In the genomic region with DNA sequence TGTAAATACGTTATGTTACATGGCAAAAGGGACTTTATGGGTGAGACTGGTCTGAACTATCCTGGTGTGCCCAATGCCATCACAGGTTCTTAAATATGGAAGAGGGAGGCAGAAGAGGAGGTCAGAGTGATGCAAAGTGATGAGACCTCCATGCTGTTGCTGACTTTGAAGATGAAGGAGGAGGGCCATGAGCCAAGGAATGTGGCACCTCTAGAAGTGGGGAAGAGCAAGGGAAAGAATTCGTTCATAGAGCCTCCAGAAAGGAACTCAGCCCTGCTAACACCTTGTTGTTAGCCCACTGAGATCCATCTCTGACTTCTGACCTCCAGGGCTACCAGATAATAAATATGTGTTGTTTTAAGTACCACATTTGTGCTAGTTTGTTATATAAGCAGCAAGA, we compare ENCODE assay signal across 37 cellular contexts.
DNase-seq lines count a peak whose midpoint lies in the region; ATAC-seq, FAIRE-seq and TF ChIP-seq lines count a peak whose summit lies in the region.
"Had no signal": no experiment of that assay in that cellular context is flagged by ENCODE, and none has a peak within 500 bp of the region (broad histone marks: within the 10 kb centered on the region; RNA-seq: fewer than 3 reads in every experiment).

No MANE protein-coding gene starts in this region.

- H3K4ac ChIP-seq in H1 (replicated peaks; ENCODE audit: insufficient read length, low read depth, low read length): no peak overlapping the region
- no peak overlapping the region for H3K4ac ChIP-seq in mesendoderm (ENCODE audit: low read depth, low read length)
- no peak overlapping the region for H3K4ac ChIP-seq in trophoblast cell (ENCODE audit: low read depth, low read length)

- H3K79me1 ChIP-seq in H1 (ENCODE audit: low read depth, low read length) (no peaks in the 10 kb centered on the region), mesendoderm (ENCODE audit: low read length) (no peaks in the 10 kb centered on the region), trophoblast cell (ENCODE audit: low read length) (no peaks in the 10 kb centered on the region)

- 89% methylated on average over 2 of the region's 2 CpGs; no CpG with 5 or more reads in 1 of the 2 experiments for WGBS in H1 (ENCODE audit: extremely low coverage in 1 of 2, insufficient coverage in 1 of 2, insufficient read length in 1 of 2, insufficient replicate concordance in 2 of 2, low coverage in 1 of 2, low lambda C conversion rate in 2 of 2, missing lambda C conversion rate in 1 of 2), 2 experiments
- WGBS in endodermal cell (ENCODE audit: insufficient coverage in 1 of 2, insufficient read length in 1 of 2), 2 experiments: 72 to 78% methylated on average over 2 of the region's 2 CpGs
- WGBS in esophagus muscularis mucosa: 69% methylated on average over 2 of the region's 2 CpGs
- WGBS in mesendoderm (ENCODE audit: extremely low coverage, insufficient coverage, low lambda C conversion rate): no CpG with 5 or more reads among the region's 2 CpGs
- WGBS in trophoblast cell (ENCODE audit: extremely low coverage, insufficient coverage, insufficient read length): no CpG with 5 or more reads among the region's 2 CpGs

- H2BK5ac ChIP-seq in H1 (ENCODE audit: low read depth, low read length) (no peak overlapping the region), mesendoderm (ENCODE audit: low read length) (no peak overlapping the region), trophoblast cell (ENCODE audit: low read depth, low read length, poor library complexity) (no peak overlapping the region)

- no peak overlapping the region for H4K12ac ChIP-seq in trophoblast cell (ENCODE audit: low read depth, low read length)

- no peak overlapping the region for H3K4me3 ChIP-seq in H1 (ENCODE audit: extremely low read depth in 1 of 4, insufficient read depth in 2 of 4, low read depth in 3 of 4, low read length in 4 of 4)
- H3K4me3 ChIP-seq in endodermal cell (ENCODE audit: low read length): no peak overlapping the region
- H3K4me3 ChIP-seq in esophagus muscularis mucosa: no peak overlapping the region
- no peak overlapping the region for H3K4me3 ChIP-seq in mesendoderm (ENCODE audit: low read length)
- no peak overlapping the region for H3K4me3 ChIP-seq in trophoblast cell (ENCODE audit: low read depth, low read length)
- no peak overlapping the region for H3K4me3 ChIP-seq in upper lobe of right lung
- H3K4me3 ChIP-seq: A549; BLaER1; BLaER1 treated with 17β-estradiol and CSF1 and Interleukin-3, amounts not matched to agents 10 nM and 100 nM had no signal

- H4K91ac ChIP-seq in H1 (replicated peaks; ENCODE audit: insufficient read length, low read length) (no peak overlapping the region), trophoblast cell (ENCODE audit: low read depth, low read length) (no peak overlapping the region)

- TF ChIP-seq RAD21 in H1 (IDR thresholded peaks at IDR 0.05 in 1 of 2, conservative IDR thresholded peaks at IDR 0.05 in 1 of 2; ENCODE audit: low read depth in 2 of 2, low read length in 2 of 2): no peak

- H3K36me3 Mint-ChIP-seq in endodermal cell (ENCODE audit: low read depth): no peaks in the 10 kb centered on the region
- H3K36me3 Mint-ChIP-seq: CD14-positive monocyte; CD4-positive, alpha-beta memory T cell; CD4-positive, CD25-positive, alpha-beta regulatory T cell; CD8-positive, alpha-beta memory T cell; CD8-positive, alpha-beta T cell had no signal

- H2AFZ ChIP-seq in H1 (ENCODE audit: low read length) (no peak overlapping the region), trophoblast cell (ENCODE audit: insufficient read depth, low read length, poor library complexity) (no peak overlapping the region)

- H3K27ac ChIP-seq in H1 (ENCODE audit: low read depth, low read length) (no peak overlapping the region), endodermal cell (ENCODE audit: low read depth, low read length) (no peak overlapping the region), esophagus muscularis mucosa (replicated peaks in 1 of 4) (no peak overlapping the region), mesendoderm (ENCODE audit: low read depth, low read length) (no peak overlapping the region), trophoblast cell (ENCODE audit: low read depth, low read length) (no peak overlapping the region), upper lobe of right lung (no peak overlapping the region)
- H3K27ac ChIP-seq: 22Rv1; A549; BLaER1; BLaER1 treated with 17β-estradiol and CSF1 and Interleukin-3, amounts not matched to agents 10 nM and 100 nM; C4-2B had no signal

- H3K36me3 ChIP-seq in H1 (ENCODE audit: control insufficient read depth in 2 of 4, insufficient read depth in 4 of 4, low read length in 3 of 4) (no peaks in the 10 kb centered on the region), endodermal cell (ENCODE audit: control insufficient read depth, insufficient read depth, low read length) (no peaks in the 10 kb centered on the region), esophagus muscularis mucosa (no peaks in the 10 kb centered on the region), mesendoderm (ENCODE audit: control insufficient read depth, insufficient read depth, low read length) (no peaks in the 10 kb centered on the region), trophoblast cell (ENCODE audit: control insufficient read depth in 1 of 2, insufficient read depth in 2 of 2, low read length in 2 of 2) (no peaks in the 10 kb centered on the region), upper lobe of right lung (no peaks in the 10 kb centered on the region)
- H3K36me3 ChIP-seq: BE2C; BLaER1; BLaER1 treated with 17β-estradiol and CSF1 and Interleukin-3, amounts not matched to agents 10 nM and 100 nM had no signal

- H3K79me2 ChIP-seq in H1 (ENCODE audit: control insufficient read depth in 1 of 2, insufficient read depth in 2 of 2, low read length in 2 of 2): no peaks in the 10 kb centered on the region
- no peaks in the 10 kb centered on the region for H3K79me2 ChIP-seq in mesendoderm (ENCODE audit: control insufficient read depth, insufficient read depth, low read length)
- H3K79me2 ChIP-seq in trophoblast cell (ENCODE audit: control insufficient read depth, insufficient read depth, low read length, poor library complexity): no peaks in the 10 kb centered on the region

- H3K18ac ChIP-seq in H1 (ENCODE audit: extremely low read depth, low read length) (no peak overlapping the region), mesendoderm (ENCODE audit: low read length) (no peak overlapping the region), trophoblast cell (ENCODE audit: low read length) (no peak overlapping the region)

- H2BK20ac ChIP-seq in H1 (ENCODE audit: low read length): no peak overlapping the region

- DNase-seq in H1 (ENCODE audit: low read depth in 1 of 2, low spot score in 2 of 2): no peak
- peak; percentile 69 for DNase-seq in endodermal cell
- DNase-seq in esophagus muscularis mucosa (ENCODE audit: extremely low spot score): peak; percentile 64
- peak; percentile 56 for DNase-seq in mesendoderm
- DNase-seq in NOMO-1 treated with DMSO at 0.1 percent for 48 hours (lab: John Stamatoyannopoulos, UW; ENCODE audit: unreplicated experiment): no peak
- DNase-seq in trophoblast cell: no peak
- DNase-seq in upper lobe of right lung: no peak
- DNase-seq in activated naive CD4-positive, alpha-beta T cell treated with anti-CD3 and anti-CD28 coated beads, Interleukin-2, amount 50 U/mL, for 16 hours: no peak
- DNase-seq: 8988T; ACHN; AML-193; BE2C; C1 segment of cervical spinal cord; Caco-2; Calu3; CD4-positive, alpha-beta memory T cell; CD4-positive, alpha-beta T cell; CD4-positive, CD25-positive, alpha-beta regulatory T cell; CD8-positive, alpha-beta memory T cell; CD8-positive, alpha-beta T cell; COR-L47; DMS 273 treated with DMSO at 0.1 percent for 48 hours; DMS153; DMS53; DMS79; DMS79 treated with DMSO at 0.1 percent for 48 hours; DND-41; EL had no signal

- ATAC-seq in upper lobe of right lung: no peak
- ATAC-seq: A549; CD8-positive, alpha-beta T cell had no signal

- no peak overlapping the region for H2BK15ac ChIP-seq in H1 (ENCODE audit: low read length)
- no peak overlapping the region for H2BK15ac ChIP-seq in mesendoderm (replicated peaks; ENCODE audit: low read depth)

- peaks cover 11% of the 10 kb centered on the region for H3K9me3 Mint-ChIP-seq in endodermal cell
- H3K9me3 Mint-ChIP-seq: CD8-positive, alpha-beta T cell had no signal

- H3K9me3 ChIP-seq in H1 (ENCODE audit: insufficient read depth in 2 of 2, low read depth in 1 of 2, low read length in 1 of 2) (no peaks in the 10 kb centered on the region), endodermal cell (ENCODE audit: control insufficient read depth, low read length) (peaks cover 1% of the 10 kb centered on the region), esophagus muscularis mucosa (no peaks in the 10 kb centered on the region), trophoblast cell (ENCODE audit: insufficient read depth, low read depth, low read length) (no peaks in the 10 kb centered on the region), upper lobe of right lung (no peaks in the 10 kb centered on the region)
- H3K9me3 ChIP-seq: A549; BE2C; BLaER1; BLaER1 treated with 17β-estradiol and CSF1 and Interleukin-3, amounts not matched to agents 10 nM and 100 nM; Caco-2 had no signal

- FAIRE-seq in H1 (lab: Jason Lieb, UNC): no peak
- FAIRE-seq: A204.1, A549, D721Med had no signal

- no peaks in the 10 kb centered on the region for H4K20me1 ChIP-seq in H1 (replicated peaks in 1 of 2; ENCODE audit: control insufficient read depth in 1 of 2, insufficient read depth in 2 of 2, low read length in 2 of 2)
- H4K20me1 ChIP-seq: BLaER1; BLaER1 treated with 17β-estradiol and CSF1 and Interleukin-3, amounts not matched to agents 10 nM and 100 nM had no signal

- H2BK120ac ChIP-seq in H1 (replicated peaks; ENCODE audit: low read depth, low read length): no peak overlapping the region
- no peak overlapping the region for H2BK120ac ChIP-seq in mesendoderm (ENCODE audit: low read depth, low read length)
- no peak overlapping the region for H2BK120ac ChIP-seq in trophoblast cell (ENCODE audit: insufficient read depth, low read length, poor library complexity)

- H4K5ac ChIP-seq in H1 (ENCODE audit: insufficient read length, low read depth, low read length): no peak overlapping the region
- no peak overlapping the region for H4K5ac ChIP-seq in mesendoderm (ENCODE audit: low read length)

- no peak overlapping the region for H4K8ac ChIP-seq in H1 (ENCODE audit: extremely low read depth, insufficient read depth, low read length)
- H4K8ac ChIP-seq in mesendoderm (ENCODE audit: low read depth, low read length): no peak overlapping the region
- H4K8ac ChIP-seq in trophoblast cell (ENCODE audit: low read depth, low read length): no peak overlapping the region

- H3K56ac ChIP-seq in H1 (replicated peaks; ENCODE audit: insufficient read length, low read depth, low read length): no peak overlapping the region
- H3K56ac ChIP-seq in mesendoderm (ENCODE audit: low read length): no peak overlapping the region

- no peaks in the 10 kb centered on the region for H3K23me2 ChIP-seq in H1 (ENCODE audit: low read depth, low read length)

- TF ChIP-seq POLR2A in H1 (IDR thresholded peaks at IDR 0.05; ENCODE audit: control extremely low read depth in 1 of 2, low read depth in 2 of 2, low read length in 2 of 2) (no peak), esophagus muscularis mucosa (IDR thresholded peaks at IDR 0.05; ENCODE audit: low read depth) (no peak)

- no peak overlapping the region for H3K27ac Mint-ChIP-seq in endodermal cell
- H3K27ac Mint-ChIP-seq: B cell; CD14-positive monocyte; CD4-positive, alpha-beta memory T cell; CD4-positive, alpha-beta T cell; CD4-positive, CD25-positive, alpha-beta regulatory T cell; CD8-positive, alpha-beta memory T cell; CD8-positive, alpha-beta T cell had no signal

- no peak overlapping the region for H3K9ac ChIP-seq in H1 (replicated peaks in 1 of 4; ENCODE audit: extremely low read depth in 1 of 4, low read depth in 3 of 4, low read length in 3 of 4)
- no peak overlapping the region for H3K9ac ChIP-seq in endodermal cell (ENCODE audit: extremely low read depth, low read length, poor library complexity, severe bottlenecking)
- no peak overlapping the region for H3K9ac ChIP-seq in mesendoderm (ENCODE audit: low read length)
- no peak overlapping the region for H3K9ac ChIP-seq in trophoblast cell (ENCODE audit: low read length)
- H3K9ac ChIP-seq: BLaER1; BLaER1 treated with 17β-estradiol and CSF1 and Interleukin-3, amounts not matched to agents 10 nM and 100 nM had no signal

- intact Hi-C loops in esophagus muscularis mucosa (cut with DNase I) (no loop called here), upper lobe of right lung (cut with DNase I) (no loop called here)

- H3K27me3 Mint-ChIP-seq in endodermal cell (ENCODE audit: insufficient read depth): peaks cover 39% of the 10 kb centered on the region
- H3K27me3 Mint-ChIP-seq: CD4-positive, CD25-positive, alpha-beta regulatory T cell had no signal

- TF ChIP-seq CTCF in H1 (IDR thresholded peaks at IDR 0.05; ENCODE audit: control extremely low read depth in 1 of 3, insufficient read depth in 1 of 3, low read depth in 1 of 3, low read length in 3 of 3): no peak
- TF ChIP-seq CTCF in endodermal cell (conservative IDR thresholded peaks at IDR 0.05): no peak
- TF ChIP-seq CTCF in esophagus muscularis mucosa (IDR thresholded peaks at IDR 0.05): no peak
- no peak for TF ChIP-seq CTCF in upper lobe of right lung (IDR thresholded peaks at IDR 0.05)

- TF ChIP-seq EP300 in H1 (IDR thresholded peaks at IDR 0.05; ENCODE audit: borderline replicate concordance in 1 of 2, low read depth in 2 of 2, low read length in 2 of 2): no peak
- no peak for TF ChIP-seq EP300 in esophagus muscularis mucosa (IDR thresholded peaks at IDR 0.05)

- H3K4me1 ChIP-seq in H1 (replicated peaks in 1 of 4; ENCODE audit: control insufficient read depth in 3 of 4, insufficient read depth in 4 of 4, low read length in 3 of 4): peaks cover 0 to 6% (median 2%) of the 10 kb centered on the region in 4 experiments; a peak in 3 of 7 replicates
- peaks cover 1% of the 10 kb centered on the region for H3K4me1 ChIP-seq in endodermal cell (ENCODE audit: control insufficient read depth, insufficient read depth, low read length)
- H3K4me1 ChIP-seq in esophagus muscularis mucosa: no peaks in the 10 kb centered on the region
- H3K4me1 ChIP-seq in mesendoderm (ENCODE audit: control insufficient read depth, low read depth, low read length): no peaks in the 10 kb centered on the region
- H3K4me1 ChIP-seq in trophoblast cell (ENCODE audit: control insufficient read depth in 1 of 2, insufficient read depth in 2 of 2, low read length in 2 of 2): no peaks in the 10 kb centered on the region
- H3K4me1 ChIP-seq in upper lobe of right lung: no peaks in the 10 kb centered on the region
- H3K4me1 ChIP-seq: A549; BE2C; BLaER1; BLaER1 treated with 17β-estradiol and CSF1 and Interleukin-3, amounts not matched to agents 10 nM and 100 nM; Caco-2 had no signal

- peaks cover 47% of the 10 kb centered on the region for H3K4me1 Mint-ChIP-seq in endodermal cell
- H3K4me1 Mint-ChIP-seq: B cell; CD14-positive monocyte; CD4-positive, alpha-beta memory T cell; CD4-positive, CD25-positive, alpha-beta regulatory T cell; CD8-positive, alpha-beta memory T cell had no signal

- H3K23ac ChIP-seq in H1 (ENCODE audit: insufficient read length): no peak overlapping the region
- H3K23ac ChIP-seq in mesendoderm (ENCODE audit: low read length): no peak overlapping the region
- H3K23ac ChIP-seq in trophoblast cell (ENCODE audit: low read length): no peak overlapping the region

- H3K4me3 Mint-ChIP-seq in endodermal cell: no peak overlapping the region
- H3K4me3 Mint-ChIP-seq: B cell; CD14-positive monocyte; CD4-positive, alpha-beta memory T cell; CD4-positive, alpha-beta T cell; CD4-positive, CD25-positive, alpha-beta regulatory T cell; CD8-positive, alpha-beta memory T cell; CD8-positive, alpha-beta T cell had no signal

- POLR2A ChIA-PET in H1 (lab: Charles Lee; ENCODE audit: partially characterized antibody): interaction anchor here (0.8 kb wide), 1 partner anchor 11 kb away, joined by 3 read pairs; no protein-coding TSS in a partner anchor

- 0 out of 2 replicates have a peak overlapping the region, but pooled peaks have one; percentile 63 for H2BK12ac ChIP-seq in H1 (ENCODE audit: low read depth, low read length)
- no peak overlapping the region for H2BK12ac ChIP-seq in trophoblast cell (ENCODE audit: low read length)

- H3K14ac ChIP-seq in H1 (ENCODE audit: insufficient read length): no peak overlapping the region
- no peak overlapping the region for H3K14ac ChIP-seq in trophoblast cell (ENCODE audit: low read length)

- CTCF ChIA-PET in H1 (lab: Charles Lee; ENCODE audit: partially characterized antibody): interaction anchor here (0.6 kb wide), 1 partner anchor 126 kb away, joined by 3 read pairs; no protein-coding TSS in a partner anchor

- H2AK5ac ChIP-seq in H1 (ENCODE audit: low read depth, low read length): no peak overlapping the region
- no peak overlapping the region for H2AK5ac ChIP-seq in mesendoderm (ENCODE audit: low read length)
- H2AK5ac ChIP-seq in trophoblast cell (ENCODE audit: low read length): no peak overlapping the region

- H3K27me3 ChIP-seq in H1 (replicated peaks in 1 of 4; ENCODE audit: control insufficient read depth in 3 of 4, extremely low read depth in 1 of 4, insufficient read depth in 3 of 4, low read length in 3 of 4) (no peaks in the 10 kb centered on the region), endodermal cell (ENCODE audit: control insufficient read depth, insufficient read depth, low read length, poor library complexity, severe bottlenecking) (peaks cover 34% of the 10 kb centered on the region), esophagus muscularis mucosa (no peaks in the 10 kb centered on the region), mesendoderm (ENCODE audit: insufficient read depth, low read length, poor library complexity) (peaks cover 6% of the 10 kb centered on the region), trophoblast cell (ENCODE audit: insufficient read depth, low read length) (no peaks in the 10 kb centered on the region), upper lobe of right lung (no peaks in the 10 kb centered on the region)
- H3K27me3 ChIP-seq: BE2C; BLaER1; BLaER1 treated with 17β-estradiol and CSF1 and Interleukin-3, amounts not matched to agents 10 nM and 100 nM had no signal

- H3K4me2 ChIP-seq in H1 (ENCODE audit: insufficient read depth in 1 of 2, low read depth in 2 of 2, low read length in 2 of 2) (no peak overlapping the region), mesendoderm (ENCODE audit: low read length) (no peak overlapping the region), trophoblast cell (ENCODE audit: low read length) (no peak overlapping the region)
- H3K4me2 ChIP-seq: A549; BLaER1; BLaER1 treated with 17β-estradiol and CSF1 and Interleukin-3, amounts not matched to agents 10 nM and 100 nM had no signal

Comparison
In these comparisons a context has a peak if more than half of its experiments do, and no peak if none do; other contexts are left out.
1. DNase-seq: peak in endodermal cell (single experiment), esophagus muscularis mucosa (single experiment) and mesendoderm (single experiment); none in H1 (0 of 2), NOMO-1 treated with DMSO at 0.1 percent for 48 hours (single experiment), trophoblast cell (0 of 2), upper lobe of right lung (single experiment) and activated naive CD4-positive, alpha-beta T cell treated with anti-CD3 and anti-CD28 coated beads, Interleukin-2, amount 50 U/mL, for 16 hours (single experiment).